ENCODE assay signal across 9 cellular contexts in the genomic region with DNA sequence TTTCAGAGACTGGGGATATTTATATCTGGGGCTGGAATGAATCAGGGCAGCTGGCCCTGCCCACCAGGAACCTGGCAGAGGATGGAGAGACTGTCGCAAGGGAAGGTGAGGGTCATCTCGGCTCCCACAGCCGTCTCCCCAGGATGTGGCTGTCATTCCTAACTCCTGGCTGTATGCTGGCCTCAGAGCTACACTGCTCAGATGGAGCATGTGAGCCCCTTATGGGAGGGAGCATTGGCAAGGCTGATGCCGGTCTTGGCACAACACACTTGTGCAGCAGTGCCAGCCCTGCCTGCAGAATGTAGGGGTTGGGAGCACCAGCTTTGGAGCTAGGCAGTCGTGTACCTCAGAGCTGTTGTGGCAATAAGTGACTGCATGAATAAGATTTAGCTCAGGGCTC. TPM values are rescaled to one million over a fixed set of nuclear protein-coding genes. Genes with fewer than 3 reads are reported as not detected.
DNase-seq lines count a peak whose midpoint lies in the region; ATAC-seq and TF ChIP-seq lines count a peak whose summit lies in the region.
"Had no signal": no experiment of that assay in that cellular context is flagged by ENCODE, and none has a peak within 500 bp of the region (broad histone marks: within the 10 kb centered on the region; RNA-seq: fewer than 3 reads in every experiment).

No MANE protein-coding gene starts in this region.

- DNase-seq in NCI-H1694 treated with DMSO at 0.1 percent for 48 hours (lab: John Stamatoyannopoulos, UW) (peak; percentile 87), esophagus squamous epithelium (lab: John Stamatoyannopoulos, UW) (no peak), mucosa of gallbladder (ENCODE audit: low spot score) (peak; percentile 29), type B pancreatic cell (ENCODE audit: extremely low spot score, unreplicated experiment) (no peak), NCI-H128 (lab: John Stamatoyannopoulos, UW; ENCODE audit: unreplicated experiment) (no peak)
- DNase-seq in activated CD4-positive, alpha-beta T cell treated with anti-CD3 and anti-CD28 coated beads for 36 hours, result no peak
- no peak for DNase-seq in activated CD8-positive, alpha-beta memory T cell treated with anti-CD3 and anti-CD28 coated beads, Interleukin-2, amount 50 U/mL, for 4 hours
- DNase-seq: NCI-H187 treated with DMSO at 0.1 percent for 48 hours, PC-9 had no signal

- no peak overlapping the region for H3K4me3 ChIP-seq in esophagus squamous epithelium
- H3K4me3 ChIP-seq: PC-9 had no signal

- TF ChIP-seq CTCF in esophagus squamous epithelium (IDR thresholded peaks at IDR 0.05) (no peak), type B pancreatic cell (conservative IDR thresholded peaks at IDR 0.05) (no peak)

- no peaks in the 10 kb centered on the region for H3K27me3 Mint-ChIP-seq in type B pancreatic cell
- no peaks in the 10 kb centered on the region for H3K27me3 Mint-ChIP-seq in activated CD4-positive, alpha-beta T cell treated with anti-CD3 and anti-CD28 coated beads for 36 hours

- POLR2A ChIA-PET in activated CD4-positive, alpha-beta T cell treated with anti-CD3 and anti-CD28 coated beads for 36 hours (lab: Charles Lee), result interaction anchor here (0.7 kb wide), 1 partner anchor 28 kb away, joined by 3 read pairs; the partner anchor contains the start of gene HDDC3

- intact Hi-C loops in esophagus squamous epithelium (cut with DNase I), result loop anchor here (10.0 kb wide), 1 partner anchor 65 kb away; the partner anchor contains the start of gene VPS33B
- intact Hi-C loops in activated CD4-positive, alpha-beta T cell treated with anti-CD3 and anti-CD28 coated beads for 36 hours (cut with DNase I, micrococcal nuclease), result loop anchor here in 1 of 2 experiments (5.0 kb wide), 3 partner anchors 32 to 312 kb away; partner anchors contain the start of gene PRC1

- CTCF ChIA-PET in activated CD4-positive, alpha-beta T cell treated with anti-CD3 and anti-CD28 coated beads for 36 hours (lab: Charles Lee), result interaction anchor here (0.5 to 10.9 kb wide), 9 partner anchors 9 to 699 kb away, joined by 3 to 139 read pairs (median 4); partner anchors contain the start of genes HDDC3, PRC1 and UNC45A

- H3K9me3 ChIP-seq in esophagus squamous epithelium, result no peaks in the 10 kb centered on the region

- H3K4me3 Mint-ChIP-seq in type B pancreatic cell, result peak overlapping the region; percentile 49
- H3K4me3 Mint-ChIP-seq in activated CD4-positive, alpha-beta T cell treated with anti-CD3 and anti-CD28 coated beads for 36 hours, result no peak overlapping the region

- peaks cover 0 to 51% (median 3%) of the 10 kb centered on the region in 3 donors for H3K36me3 ChIP-seq in esophagus squamous epithelium

- H3K4me1 ChIP-seq in esophagus squamous epithelium, result peaks cover 19 to 33% (median 22%) of the 10 kb centered on the region in 3 donors

- no peak for TF ChIP-seq POLR2A in esophagus squamous epithelium (IDR thresholded peaks at IDR 0.05)

- peaks cover 11% of the 10 kb centered on the region for H3K36me3 Mint-ChIP-seq in type B pancreatic cell
- H3K36me3 Mint-ChIP-seq in activated CD4-positive, alpha-beta T cell treated with anti-CD3 and anti-CD28 coated beads for 36 hours (ENCODE audit: low read depth), result peaks cover 47% of the 10 kb centered on the region

- no peaks in the 10 kb centered on the region for H3K27me3 ChIP-seq in esophagus squamous epithelium

- ATAC-seq in activated CD4-positive, alpha-beta T cell treated with anti-CD3 and anti-CD28 coated beads for 36 hours, result no peak

- H3K4me1 Mint-ChIP-seq in type B pancreatic cell (ENCODE audit: unreplicated experiment), result peaks cover 12% of the 10 kb centered on the region
- H3K4me1 Mint-ChIP-seq in activated CD4-positive, alpha-beta T cell treated with anti-CD3 and anti-CD28 coated beads for 36 hours, result peaks cover 8% of the 10 kb centered on the region

- H3K9me3 Mint-ChIP-seq in type B pancreatic cell, result no peaks in the 10 kb centered on the region
- H3K9me3 Mint-ChIP-seq in activated CD4-positive, alpha-beta T cell treated with anti-CD3 and anti-CD28 coated beads for 36 hours (ENCODE audit: low read depth), result no peaks in the 10 kb centered on the region

- 94% methylated on average over 5 of the region's 5 CpGs; no CpG with 5 or more reads in 1 of the 2 donors for WGBS in esophagus squamous epithelium, 2 donors

- H3K27ac ChIP-seq in esophagus squamous epithelium, result peak overlapping the region in 3 of 4 donors; percentile 26 to 43 (median 37)
- H3K27ac ChIP-seq: PC-9 had no signal

- H3K27ac Mint-ChIP-seq in type B pancreatic cell, result peak overlapping the region; percentile 50
- H3K27ac Mint-ChIP-seq in activated CD4-positive, alpha-beta T cell treated with anti-CD3 and anti-CD28 coated beads for 36 hours, result no peak overlapping the region

RNA-seq across cellular contexts. Expression of gene RCCD1, which starts 5.2 kb away (rescaled TPM):
- total RNA-seq in esophagus squamous epithelium, result 10 to 100 TPM in 1 of 4 donors, 1 to 10 TPM in 3; 8.7 to 12.6 (median 9.8) TPM
- total RNA-seq in mucosa of gallbladder, result 21.8 TPM
- total RNA-seq in type B pancreatic cell (ENCODE audit: low replicate concordance), result 14.0 and 20.3 TPM in 2 replicates
- 10 to 100 TPM; 28.9 to 37.4 TPM for total RNA-seq in activated CD4-positive, alpha-beta T cell treated with anti-CD3 and anti-CD28 coated beads for 36 hours

RNA-seq across cellular contexts. Expression of gene UNC45A, which starts 24.8 kb away (rescaled TPM):
- total RNA-seq in esophagus squamous epithelium (10 to 100 TPM; 38.7 to 76.0 (median 64.2) TPM), mucosa of gallbladder (117 TPM), type B pancreatic cell (ENCODE audit: low replicate concordance) (78.9 and 80.2 TPM in 2 replicates)
- total RNA-seq in activated CD4-positive, alpha-beta T cell treated with anti-CD3 and anti-CD28 coated beads for 36 hours, result 10 to 100 TPM; 51.4 to 65.6 TPM

RNA-seq across cellular contexts. Expression of gene HDDC3, which starts 27.5 kb away (rescaled TPM):
- total RNA-seq in esophagus squamous epithelium (10 to 100 TPM in 3 of 4 donors, 1 to 10 TPM in 1; 5.8 to 13.7 (median 11.7) TPM), mucosa of gallbladder (20.9 TPM), type B pancreatic cell (ENCODE audit: low replicate concordance) (16.8 and 18.9 TPM in 2 replicates)
- total RNA-seq in activated CD4-positive, alpha-beta T cell treated with anti-CD3 and anti-CD28 coated beads for 36 hours, result 10 to 100 TPM; 34.2 to 41.2 TPM

RNA-seq across cellular contexts. Expression of gene PRC1, which starts 34.4 kb away (rescaled TPM):
- 100 to 1,000 TPM in 1 of 4 donors, 10 to 100 TPM in 3; 49.6 to 100 (median 58.4) TPM for total RNA-seq in esophagus squamous epithelium
- 6.6 TPM for total RNA-seq in mucosa of gallbladder
- 54.6 and 101 TPM in 2 replicates for total RNA-seq in type B pancreatic cell (ENCODE audit: low replicate concordance)
- total RNA-seq in activated CD4-positive, alpha-beta T cell treated with anti-CD3 and anti-CD28 coated beads for 36 hours, result 100 to 1,000 TPM; 111 to 157 TPM

RNA-seq across cellular contexts. Expression of gene MAN2A2, which starts 56.8 kb away (rescaled TPM):
- total RNA-seq in esophagus squamous epithelium, result 10 to 100 TPM in 3 of 4 donors, 1 to 10 TPM in 1; 9.9 to 25.2 (median 12.1) TPM
- total RNA-seq in mucosa of gallbladder, result 95.4 TPM
- 43.0 and 60.2 TPM in 2 replicates for total RNA-seq in type B pancreatic cell (ENCODE audit: low replicate concordance)
- 100 to 1,000 TPM in 1 of 2 experiments, 10 to 100 TPM in 1; 76.6 to 104 TPM for total RNA-seq in activated CD4-positive, alpha-beta T cell treated with anti-CD3 and anti-CD28 coated beads for 36 hours

Comparison
In these comparisons a context has a peak if more than half of its experiments do, and no peak if none do; other contexts are left out.
1. DNase-seq: peak in NCI-H1694 treated with DMSO at 0.1 percent for 48 hours (single experiment) and mucosa of gallbladder (single experiment); none in esophagus squamous epithelium (single experiment), type B pancreatic cell (single experiment), NCI-H128 (single experiment), activated CD4-positive, alpha-beta T cell treated with anti-CD3 and anti-CD28 coated beads for 36 hours (single experiment) and activated CD8-positive, alpha-beta memory T cell treated with anti-CD3 and anti-CD28 coated beads, Interleukin-2, amount 50 U/mL, for 4 hours (single experiment).